ENCODE assay signal across 17 cellular contexts in genomic region chr6:129320892-129321291, GRCh38.
DNase-seq lines count a peak whose midpoint lies in the region; ATAC-seq, FAIRE-seq and TF ChIP-seq lines count a peak whose summit lies in the region.
"Had no signal": no experiment of that assay in that cellular context is flagged by ENCODE, and none has a peak within 500 bp of the region (broad histone marks: within the 10 kb centered on the region; RNA-seq: fewer than 3 reads in every experiment).

No MANE protein-coding gene starts in this region.

- H3K79me1 ChIP-seq in H1 (ENCODE audit: low read depth, low read length) (no peaks in the 10 kb centered on the region), mesendoderm (ENCODE audit: low read length) (no peaks in the 10 kb centered on the region)

- no peaks in the 10 kb centered on the region for H3F3A ChIP-seq in GM23338 (replicated peaks; ENCODE audit: low read depth)
- H3F3A ChIP-seq in PC-3 (ENCODE audit: low read length, unreplicated experiment): no peaks in the 10 kb centered on the region

- no peaks in the 10 kb centered on the region for H3K36me3 ChIP-seq in GM23338 (ENCODE audit: insufficient read depth)
- H3K36me3 ChIP-seq in PC-3 (ENCODE audit: low read depth, low read length): no peaks in the 10 kb centered on the region
- H3K36me3 ChIP-seq in H1 (ENCODE audit: control insufficient read depth in 2 of 4, insufficient read depth in 4 of 4, low read length in 3 of 4): no peaks in the 10 kb centered on the region
- no peaks in the 10 kb centered on the region for H3K36me3 ChIP-seq in osteoblast (ENCODE audit: insufficient read depth, low read length)
- H3K36me3 ChIP-seq in mesendoderm (ENCODE audit: control insufficient read depth, insufficient read depth, low read length): no peaks in the 10 kb centered on the region
- H3K36me3 ChIP-seq: BE2C, HAP-1 had no signal

- H2AFZ ChIP-seq in GM23338 (no peak overlapping the region), PC-3 (ENCODE audit: low read length) (peak overlapping the region; percentile 40; the same call in 1 of the 2 replicates), H1 (ENCODE audit: low read length) (no peak overlapping the region), osteoblast (ENCODE audit: low read length) (peak overlapping the region; percentile 21)

- CTCF ChIA-PET in PC-3 (lab: Charles Lee): no interaction called here
- CTCF ChIA-PET in H1 (lab: Charles Lee; ENCODE audit: partially characterized antibody): interaction anchor here (1.1 to 1.4 kb wide), 3 partner anchors 10 to 599 kb away, joined by 3 read pairs; no protein-coding TSS in a partner anchor

- H4K20me1 ChIP-seq in GM23338 (replicated peaks; ENCODE audit: insufficient read depth) (no peaks in the 10 kb centered on the region), PC-3 (ENCODE audit: low read length) (no peaks in the 10 kb centered on the region), H1 (replicated peaks in 1 of 2; ENCODE audit: control insufficient read depth in 1 of 2, insufficient read depth in 2 of 2, low read length in 2 of 2) (no peaks in the 10 kb centered on the region), osteoblast (ENCODE audit: insufficient read depth, low read length) (no peaks in the 10 kb centered on the region)

- POLR2A ChIA-PET in PC-3 (lab: Charles Lee; ENCODE audit: unreplicated experiment) (interaction anchor here (0.5 kb wide), 1 partner anchor 8 kb away, joined by 3 read pairs; no protein-coding TSS in a partner anchor), H1 (lab: Charles Lee; ENCODE audit: partially characterized antibody) (interaction anchor here (0.6 kb wide), 1 partner anchor 1836 kb away, joined by 5 read pairs; no protein-coding TSS in a partner anchor)

- H3K27ac Mint-ChIP-seq in GM23338: peak overlapping the region; percentile 31; the same call in 1 of the 2 replicates
- H3K27ac Mint-ChIP-seq: HFFc6 had no signal

- ATAC-seq in GM23338: no peak
- ATAC-seq in PC-3: no peak
- ATAC-seq in HG03280 (IDR thresholded peaks at IDR 0.05; ENCODE audit: unreplicated experiment): no peak
- ATAC-seq: A549 had no signal

- TF ChIP-seq CTCF in GM23338 (conservative IDR thresholded peaks at IDR 0.05; ENCODE audit: low read depth in 2 of 2) (no peak), PC-3 (conservative IDR thresholded peaks at IDR 0.05; ENCODE audit: low read depth, low read length) (no peak), H1 (IDR thresholded peaks at IDR 0.05; ENCODE audit: control extremely low read depth in 1 of 3, insufficient read depth in 1 of 3, low read depth in 1 of 3, low read length in 3 of 3) (no peak), osteoblast (IDR thresholded peaks at IDR 0.05; ENCODE audit: extremely low read depth, low read depth, low read length) (no peak)

- H2BK120ac ChIP-seq in H1 (replicated peaks; ENCODE audit: low read depth, low read length) (no peak overlapping the region), mesendoderm (ENCODE audit: low read depth, low read length) (no peak overlapping the region)

- H3K4ac ChIP-seq in H1 (replicated peaks; ENCODE audit: insufficient read length, low read depth, low read length) (no peak overlapping the region), mesendoderm (ENCODE audit: low read depth, low read length) (no peak overlapping the region)

- H3K4me1 Mint-ChIP-seq in GM23338: peaks cover 36% of the 10 kb centered on the region

- intact Hi-C loops in PC-3 (cut with micrococcal nuclease): no loop called here

- no peaks in the 10 kb centered on the region for H3K9me3 Mint-ChIP-seq in GM23338
- H3K9me3 Mint-ChIP-seq: CD4-positive, alpha-beta memory T cell; HFFc6 had no signal

- H3K23me2 ChIP-seq in H1 (ENCODE audit: low read depth, low read length): no peaks in the 10 kb centered on the region

- H3K23ac ChIP-seq in H1 (ENCODE audit: insufficient read length) (no peak overlapping the region), mesendoderm (ENCODE audit: low read length) (no peak overlapping the region)

- no peak overlapping the region for H2BK12ac ChIP-seq in H1 (ENCODE audit: low read depth, low read length)

- H3K4me1 ChIP-seq in GM23338 (ENCODE audit: insufficient read depth) (peaks cover 28% of the 10 kb centered on the region), PC-3 (ENCODE audit: insufficient read depth, low read length) (peaks cover 27% of the 10 kb centered on the region), H1 (replicated peaks in 1 of 4; ENCODE audit: control insufficient read depth in 3 of 4, insufficient read depth in 4 of 4, low read length in 3 of 4) (peaks cover 0 to 11% (median 3%) of the 10 kb centered on the region in 4 experiments; a peak in 3 of 7 replicates), osteoblast (ENCODE audit: insufficient read depth, low read length) (peaks cover 4% of the 10 kb centered on the region), mesendoderm (ENCODE audit: control insufficient read depth, low read depth, low read length) (no peaks in the 10 kb centered on the region)
- H3K4me1 ChIP-seq: A549, BE2C had no signal

- 85% methylated on average over 2 of the region's 2 CpGs; no CpG with 5 or more reads in 1 of the 2 experiments for WGBS in H1 (ENCODE audit: extremely low coverage in 1 of 2, insufficient coverage in 1 of 2, insufficient read length in 1 of 2, insufficient replicate concordance in 2 of 2, low coverage in 1 of 2, low lambda C conversion rate in 2 of 2, missing lambda C conversion rate in 1 of 2), 2 experiments
- no CpG with 5 or more reads among the region's 2 CpGs for WGBS in mesendoderm (ENCODE audit: extremely low coverage, insufficient coverage, low lambda C conversion rate)

- no peak for FAIRE-seq in H1 (lab: Jason Lieb, UNC)
- FAIRE-seq: A549, GM12891 had no signal

- H3K4me3 ChIP-seq in GM23338: no peak overlapping the region
- no peak overlapping the region for H3K4me3 ChIP-seq in PC-3 (ENCODE audit: low read length)
- H3K4me3 ChIP-seq in H1 (ENCODE audit: extremely low read depth in 1 of 4, insufficient read depth in 2 of 4, low read depth in 3 of 4, low read length in 4 of 4): no peak overlapping the region
- H3K4me3 ChIP-seq in osteoblast (ENCODE audit: insufficient read depth, low read length): no peak overlapping the region
- H3K4me3 ChIP-seq in mesendoderm (ENCODE audit: low read length): no peak overlapping the region
- H3K4me3 ChIP-seq: A549, HAP-1 had no signal

- no TSS peak for BruUV-seq in PC-3 (replicated peaks; lab: Mats Ljungman, UMichigan)

- H4K91ac ChIP-seq in H1 (replicated peaks; ENCODE audit: insufficient read length, low read length): no peak overlapping the region

- H2BK15ac ChIP-seq in H1 (ENCODE audit: low read length): no peak overlapping the region
- no peak overlapping the region for H2BK15ac ChIP-seq in mesendoderm (replicated peaks; ENCODE audit: low read depth)

- H3K4me2 ChIP-seq in GM23338 (no peak overlapping the region), PC-3 (ENCODE audit: low read length) (no peak overlapping the region), H1 (ENCODE audit: insufficient read depth in 1 of 2, low read depth in 2 of 2, low read length in 2 of 2) (no peak overlapping the region), osteoblast (ENCODE audit: insufficient read depth, low read length) (no peak overlapping the region), mesendoderm (ENCODE audit: low read length) (no peak overlapping the region)
- H3K4me2 ChIP-seq: A549 had no signal

- TF ChIP-seq EP300 in H1 (IDR thresholded peaks at IDR 0.05; ENCODE audit: borderline replicate concordance in 1 of 2, low read depth in 2 of 2, low read length in 2 of 2): no peak

- H4K5ac ChIP-seq in H1 (ENCODE audit: insufficient read length, low read depth, low read length) (peak overlapping the region; percentile 48), mesendoderm (ENCODE audit: low read length) (no peak overlapping the region)

- H3K56ac ChIP-seq in H1 (replicated peaks; ENCODE audit: insufficient read length, low read depth, low read length) (no peak overlapping the region), mesendoderm (ENCODE audit: low read length) (no peak overlapping the region)

- H4K8ac ChIP-seq in H1 (ENCODE audit: extremely low read depth, insufficient read depth, low read length) (no peak overlapping the region), mesendoderm (ENCODE audit: low read depth, low read length) (no peak overlapping the region)

- H3K79me2 ChIP-seq in GM23338 (replicated peaks; ENCODE audit: insufficient read depth): no peaks in the 10 kb centered on the region
- no peaks in the 10 kb centered on the region for H3K79me2 ChIP-seq in PC-3 (ENCODE audit: low read length)
- H3K79me2 ChIP-seq in H1 (ENCODE audit: control insufficient read depth in 1 of 2, insufficient read depth in 2 of 2, low read length in 2 of 2): no peaks in the 10 kb centered on the region
- H3K79me2 ChIP-seq in osteoblast (ENCODE audit: insufficient read depth, low read length): no peaks in the 10 kb centered on the region
- no peaks in the 10 kb centered on the region for H3K79me2 ChIP-seq in mesendoderm (ENCODE audit: control insufficient read depth, insufficient read depth, low read length)

- no peaks in the 10 kb centered on the region for H3K27me3 ChIP-seq in GM23338 (ENCODE audit: insufficient read depth)
- no peaks in the 10 kb centered on the region for H3K27me3 ChIP-seq in PC-3 (ENCODE audit: low read length)
- H3K27me3 ChIP-seq in H1 (replicated peaks in 1 of 4; ENCODE audit: control insufficient read depth in 3 of 4, extremely low read depth in 1 of 4, insufficient read depth in 3 of 4, low read length in 3 of 4): no peaks in the 10 kb centered on the region
- no peaks in the 10 kb centered on the region for H3K27me3 ChIP-seq in osteoblast (ENCODE audit: insufficient read depth, low read length)
- no peaks in the 10 kb centered on the region for H3K27me3 ChIP-seq in mesendoderm (ENCODE audit: insufficient read depth, low read length, poor library complexity)
- H3K27me3 ChIP-seq: BE2C had no signal

- H3K9ac ChIP-seq in PC-3 (ENCODE audit: low read length) (no peak overlapping the region), H1 (replicated peaks in 1 of 4; ENCODE audit: extremely low read depth in 1 of 4, low read depth in 3 of 4, low read length in 3 of 4) (no peak overlapping the region), mesendoderm (ENCODE audit: low read length) (no peak overlapping the region)

- H3K14ac ChIP-seq in H1 (ENCODE audit: insufficient read length): no peak overlapping the region

- no peaks in the 10 kb centered on the region for H3K9me2 ChIP-seq in GM23338 (ENCODE audit: insufficient read depth)
- H3K9me2 ChIP-seq in PC-3 (replicated peaks; ENCODE audit: low read length): no peaks in the 10 kb centered on the region

- TF ChIP-seq POLR2A in H1 (IDR thresholded peaks at IDR 0.05; ENCODE audit: control extremely low read depth in 1 of 2, low read depth in 2 of 2, low read length in 2 of 2): no peak

- H3K27ac ChIP-seq in GM23338 (ENCODE audit: low read depth) (no peak overlapping the region), PC-3 (ENCODE audit: low read length) (no peak overlapping the region), H1 (ENCODE audit: low read depth, low read length) (no peak overlapping the region), osteoblast (ENCODE audit: low read depth, low read length) (no peak overlapping the region), mesendoderm (ENCODE audit: low read depth, low read length) (no peak overlapping the region)
- H3K27ac ChIP-seq: A549, C4-2B, HL-60 had no signal

- H3K27me3 Mint-ChIP-seq in GM23338 (ENCODE audit: insufficient read depth, low read depth, poor library complexity): no peaks in the 10 kb centered on the region

- no peak for TF ChIP-seq RAD21 in H1 (IDR thresholded peaks at IDR 0.05 in 1 of 2, conservative IDR thresholded peaks at IDR 0.05 in 1 of 2; ENCODE audit: low read depth in 2 of 2, low read length in 2 of 2)

- no peak overlapping the region for H3K4me3 Mint-ChIP-seq in GM23338
- H3K4me3 Mint-ChIP-seq: CD4-positive, alpha-beta memory T cell; HFFc6 had no signal

- H2AK5ac ChIP-seq in H1 (ENCODE audit: low read depth, low read length): no peak overlapping the region
- no peak overlapping the region for H2AK5ac ChIP-seq in mesendoderm (ENCODE audit: low read length)

- H3K9me3 ChIP-seq in PC-3 (ENCODE audit: low read length) (no peaks in the 10 kb centered on the region), H1 (ENCODE audit: insufficient read depth in 2 of 2, low read depth in 1 of 2, low read length in 1 of 2) (no peaks in the 10 kb centered on the region), osteoblast (ENCODE audit: low read depth, low read length) (no peaks in the 10 kb centered on the region)
- H3K9me3 ChIP-seq: A549, BE2C, HAP-1 had no signal

- H2BK20ac ChIP-seq in H1 (ENCODE audit: low read length): no peak overlapping the region

- DNase-seq in GM23338 (ENCODE audit: low spot score) (no peak), PC-3 (no peak), H1 (ENCODE audit: low read depth in 1 of 2, low spot score in 2 of 2) (no peak), osteoblast (ENCODE audit: insufficient read length, low spot score, missing footprints) (no peak), mesendoderm (no peak)
- no peak for DNase-seq in activated CD4-positive, CD25-positive, alpha-beta regulatory T cell treated with anti-CD3 and anti-CD28 coated beads, Interleukin-2, amount 50 U/mL, for 72 hours
- DNase-seq: BE2C; CD4-positive, alpha-beta memory T cell; DMS79; HFFc6; KBM-7 had no signal

- H2BK5ac ChIP-seq in H1 (ENCODE audit: low read depth, low read length) (no peak overlapping the region), mesendoderm (ENCODE audit: low read length) (no peak overlapping the region)

- H3K18ac ChIP-seq in H1 (ENCODE audit: extremely low read depth, low read length) (no peak overlapping the region; the same call in 1 of the 2 replicates), mesendoderm (ENCODE audit: low read length) (no peak overlapping the region)

- H3K36me3 Mint-ChIP-seq in GM23338 (ENCODE audit: low read depth): 0 out of 3 replicates have a peak, but pooled peaks cover under 1% of the 10 kb centered on the region

Comparison
In these comparisons a context has a peak if more than half of its experiments do, and no peak if none do; other contexts are left out.
1. H2AFZ ChIP-seq: peak in PC-3 (single experiment) and osteoblast (single experiment); none in GM23338 (single experiment) and H1 (single experiment).